In genomic region chr1:203506821-203507220, GRCh38 we compare ENCODE assay signal across 17 cellular contexts. TPM values are rescaled to one million over a fixed set of nuclear protein-coding genes. Genes with fewer than 3 reads are reported as not detected.
A peak's percentile ranks its signal among the peaks of the same experiment; 100 is the strongest.
DNase-seq lines count a peak whose midpoint lies in the region; ATAC-seq, FAIRE-seq and TF ChIP-seq lines count a peak whose summit lies in the region.
"Had no signal": no experiment of that assay in that cellular context is flagged by ENCODE, and none has a peak within 500 bp of the region (broad histone marks: within the 10 kb centered on the region; RNA-seq: fewer than 3 reads in every experiment).

No MANE protein-coding gene starts in this region.

- no peak for ATAC-seq in stimulated activated effector memory CD8-positive, alpha-beta T cell treated with anti-CD3 and anti-CD28 coated beads, Interleukin-12 subunit alpha, Interleukin-12 subunit beta, amount 100 ng/mL, for 72 hours
- no peak for ATAC-seq in GM18498 (IDR thresholded peaks at IDR 0.05; ENCODE audit: unreplicated experiment)

- H3F3A ChIP-seq in SK-N-SH (replicated peaks; ENCODE audit: insufficient read depth), result peaks cover 5% of the 10 kb centered on the region

- no peak for TF ChIP-seq EP300 in SK-N-SH (IDR thresholded peaks at IDR 0.05; ENCODE audit: borderline replicate concordance in 1 of 2, low read depth in 1 of 2, low read length in 1 of 2)

- H3K9me3 ChIP-seq in SK-N-SH (no peaks in the 10 kb centered on the region), small intestine (ENCODE audit: control insufficient read depth, low read depth) (no peaks in the 10 kb centered on the region)
- H3K9me3 ChIP-seq: ascending aorta had no signal

- H2AFZ ChIP-seq in SK-N-SH (ENCODE audit: low read depth), result peak overlapping the region; percentile 61; the same call in 1 of the 2 replicates

- FAIRE-seq in small intestine (lab: Jason Lieb, UNC), result no peak

- H3K27me3 ChIP-seq in SK-N-SH (ENCODE audit: insufficient read depth), result no peaks in the 10 kb centered on the region
- no peaks in the 10 kb centered on the region for H3K27me3 ChIP-seq in small intestine (ENCODE audit: control insufficient read depth in 2 of 2, insufficient read depth in 2 of 2, low read length in 2 of 2)
- H3K27me3 ChIP-seq: ascending aorta had no signal

- H3K4me3 Mint-ChIP-seq in stimulated activated effector memory CD8-positive, alpha-beta T cell treated with anti-CD3 and anti-CD28 coated beads, Interleukin-12 subunit alpha, Interleukin-12 subunit beta, amount 100 ng/mL, for 72 hours, result no peak overlapping the region
- H3K4me3 Mint-ChIP-seq: activated CD4-positive, alpha-beta T cell treated with anti-CD3 and anti-CD28 coated beads, Interleukin-2, amount 10 ng/mL, durations not matched to agents 7 days and 5 days had no signal

- no peaks in the 10 kb centered on the region for H3K36me3 ChIP-seq in SK-N-SH (replicated peaks in 1 of 2; ENCODE audit: control insufficient read depth in 1 of 2, insufficient read depth in 2 of 2, low read length in 1 of 2)
- H3K36me3 ChIP-seq in small intestine (ENCODE audit: control insufficient read depth in 2 of 2, insufficient read depth in 2 of 2, low read length in 2 of 2), result no peaks in the 10 kb centered on the region
- H3K36me3 ChIP-seq: ascending aorta had no signal

- peak; percentile 40 for DNase-seq in NCI-H2171 treated with DMSO at 0.1 percent for 48 hours (lab: John Stamatoyannopoulos, UW)
- no peak for DNase-seq in NCI-H2171 (lab: John Stamatoyannopoulos, UW)
- DNase-seq in SK-N-SH, result no peak
- DNase-seq in medulla oblongata (ENCODE audit: extremely low spot score), result peak; percentile 26
- DNase-seq in stimulated activated effector memory CD8-positive, alpha-beta T cell treated with anti-CD3 and anti-CD28 coated beads, Interleukin-12 subunit alpha, Interleukin-12 subunit beta, amount 100 ng/mL, for 72 hours (ENCODE audit: low spot score in 2 of 2), result no peak
- no peak for DNase-seq in small intestine
- DNase-seq in cerebellar nuclear complex (lab: John Stamatoyannopoulos, UW), result no peak
- DNase-seq: 8988T; activated CD4-positive, alpha-beta T cell treated with anti-CD3 and anti-CD28 coated beads, Interleukin-2, amount 10 ng/mL, durations not matched to agents 7 days and 5 days; activated effector memory CD4-positive, alpha-beta T cell treated with Interleukin-2 at 50 U/mL for 16 hours; mesendoderm; NCI-H1694 treated with DMSO at 0.1 percent for 48 hours; NCI-H748 treated with DMSO at 0.1 percent for 48 hours; T1000 had no signal

- no peaks in the 10 kb centered on the region for H3K9me2 ChIP-seq in SK-N-SH

- TF ChIP-seq RAD21 in SK-N-SH (IDR thresholded peaks at IDR 0.05; ENCODE audit: low read length), result no peak

- H3K4me1 Mint-ChIP-seq in stimulated activated effector memory CD8-positive, alpha-beta T cell treated with anti-CD3 and anti-CD28 coated beads, Interleukin-12 subunit alpha, Interleukin-12 subunit beta, amount 100 ng/mL, for 72 hours, result peaks cover 8% of the 10 kb centered on the region
- H3K4me1 Mint-ChIP-seq: activated CD4-positive, alpha-beta T cell treated with anti-CD3 and anti-CD28 coated beads, Interleukin-2, amount 10 ng/mL, durations not matched to agents 7 days and 5 days had no signal

- H3K9ac ChIP-seq in SK-N-SH, result peak overlapping the region; percentile 6; the same call in 1 of the 2 replicates

- POLR2A ChIA-PET in SK-N-SH (lab: Yijun Ruan, JAX), result interaction anchor here (0.5 to 1.9 kb wide), 2 partner anchors 49 to 451 kb away, joined by 4 to 5 read pairs; no protein-coding TSS in a partner anchor

- WGBS in SK-N-SH (ENCODE audit: low lambda C conversion rate), result 87% methylated on average over 3 of the region's 3 CpGs
- 62 to 82% (median 81%) methylated on average over 3 of the region's 3 CpGs for WGBS in small intestine, 3 donors

- CTCF ChIA-PET in SK-N-SH (lab: Yijun Ruan, JAX), result interaction anchor here (0.8 to 11.2 kb wide), 9 partner anchors 10 to 195 kb away, joined by 3 to 222 read pairs (median 5); partner anchors contain the start of genes ATP2B4 and OPTC

- no peak for TF ChIP-seq CTCF in SK-N-SH (IDR thresholded peaks at IDR 0.05)

- H3K4me3 ChIP-seq in SK-N-SH (ENCODE audit: low read depth in 2 of 2, low read length in 1 of 2) (no peak overlapping the region), small intestine (ENCODE audit: low read depth in 1 of 2, low read length in 2 of 2) (no peak overlapping the region)
- H3K4me3 ChIP-seq: ascending aorta had no signal

- H4K20me1 ChIP-seq in SK-N-SH (ENCODE audit: insufficient read depth), result no peaks in the 10 kb centered on the region

- H3K4me1 ChIP-seq in SK-N-SH (ENCODE audit: control insufficient read depth in 1 of 2, insufficient read depth in 2 of 2, low read depth in 1 of 2, low read length in 1 of 2) (peaks cover 25 to 31% of the 10 kb centered on the region in 2 experiments), small intestine (ENCODE audit: control insufficient read depth in 2 of 2, insufficient read depth in 1 of 2, low read depth in 1 of 2, low read length in 1 of 2) (no peaks in the 10 kb centered on the region)

- no peak overlapping the region for H3K4me2 ChIP-seq in SK-N-SH

- H3K27ac ChIP-seq in SK-N-SH (ENCODE audit: low read depth in 2 of 2, low read length in 1 of 2) (peak overlapping the region; percentile 60 to 63), small intestine (ENCODE audit: low read depth in 1 of 2, low read length in 1 of 2) (no peak overlapping the region)

- no peaks in the 10 kb centered on the region for H3K36me3 Mint-ChIP-seq in stimulated activated effector memory CD8-positive, alpha-beta T cell treated with anti-CD3 and anti-CD28 coated beads, Interleukin-12 subunit alpha, Interleukin-12 subunit beta, amount 100 ng/mL, for 72 hours

- H3K79me2 ChIP-seq in SK-N-SH (ENCODE audit: insufficient read depth), result no peaks in the 10 kb centered on the region

- H3K9me3 Mint-ChIP-seq in stimulated activated effector memory CD8-positive, alpha-beta T cell treated with anti-CD3 and anti-CD28 coated beads, Interleukin-12 subunit alpha, Interleukin-12 subunit beta, amount 100 ng/mL, for 72 hours, result no peaks in the 10 kb centered on the region
- H3K9me3 Mint-ChIP-seq: activated CD4-positive, alpha-beta T cell treated with anti-CD3 and anti-CD28 coated beads, Interleukin-2, amount 10 ng/mL, durations not matched to agents 7 days and 5 days had no signal

- H3K27ac Mint-ChIP-seq in stimulated activated effector memory CD8-positive, alpha-beta T cell treated with anti-CD3 and anti-CD28 coated beads, Interleukin-12 subunit alpha, Interleukin-12 subunit beta, amount 100 ng/mL, for 72 hours, result peak overlapping the region; percentile 89
- H3K27ac Mint-ChIP-seq: activated CD4-positive, alpha-beta T cell treated with anti-CD3 and anti-CD28 coated beads, Interleukin-2, amount 10 ng/mL, durations not matched to agents 7 days and 5 days; progenitor cell of endocrine pancreas had no signal

TF ChIP-seq in SK-N-SH, 30 proteins besides CTCF, POLR2A, EP300 and RAD21:
- TF ChIP-seq MXI1 (IDR thresholded peaks at IDR 0.05; ENCODE audit: low read depth, low read length) (no peak), SMC3 (IDR thresholded peaks at IDR 0.05; ENCODE audit: low read depth, low read length) (no peak), REST (IDR thresholded peaks at IDR 0.05; ENCODE audit: low read depth, low read length) (no peak), FOXJ3 (CRISPR knock-in tag; IDR thresholded peaks at IDR 0.05) (no peak), MAX (IDR thresholded peaks at IDR 0.05; ENCODE audit: low read depth) (no peak), POLR2AphosphoS5 (IDR thresholded peaks at IDR 0.05; ENCODE audit: low read depth, low read length) (no peak), FOSL2 (IDR thresholded peaks at IDR 0.05; ENCODE audit: borderline replicate concordance, low read depth) (no peak), NFIC (IDR thresholded peaks at IDR 0.05; ENCODE audit: borderline replicate concordance) (no peak)

RNA-seq across cellular contexts. Expression of gene OPTC, which starts 12.9 kb away (rescaled TPM):
- polyA plus RNA-seq in SK-N-SH (2012; rRNA removed) (not detected in 2 replicates), small intestine (not detected)
- not detected in 2 replicates for polyA plus RNA-seq in SK-N-SH (2012; cell fraction: cytosol; rRNA removed)
- polyA plus RNA-seq in SK-N-SH (2012; cell fraction: nucleus; rRNA removed), result not detected in 2 replicates

RNA-seq across cellular contexts. Expression of gene PRELP, which starts 31.2 kb away (rescaled TPM):
- polyA plus RNA-seq in SK-N-SH (2012; rRNA removed), result 0.26 and 0.48 TPM in 2 replicates
- polyA plus RNA-seq in SK-N-SH (2012; cell fraction: cytosol; rRNA removed), result 0.27 and 0.37 TPM in 2 replicates
- 0.31 and 0.38 TPM in 2 replicates for polyA plus RNA-seq in SK-N-SH (2012; cell fraction: nucleus; rRNA removed)
- polyA plus RNA-seq in small intestine, result 10 to 100 TPM in 1 of 3 donors, under 1 TPM in 2; 0.22 to 27.0 (median 0.54) TPM

Comparison
In these comparisons a context has a peak if more than half of its experiments do, and no peak if none do; other contexts are left out.
1. DNase-seq: peak in NCI-H2171 treated with DMSO at 0.1 percent for 48 hours (single experiment) and medulla oblongata (single experiment); none in NCI-H2171 (single experiment), SK-N-SH (single experiment), stimulated activated effector memory CD8-positive, alpha-beta T cell treated with anti-CD3 and anti-CD28 coated beads, Interleukin-12 subunit alpha, Interleukin-12 subunit beta, amount 100 ng/mL, for 72 hours (0 of 2), small intestine (single experiment) and cerebellar nuclear complex (0 of 2).
2. H3K27ac ChIP-seq: peak in SK-N-SH (2 of 2); none in small intestine (0 of 2).